1 cellular context compared by ENCODE assay signal in the genomic region with DNA sequence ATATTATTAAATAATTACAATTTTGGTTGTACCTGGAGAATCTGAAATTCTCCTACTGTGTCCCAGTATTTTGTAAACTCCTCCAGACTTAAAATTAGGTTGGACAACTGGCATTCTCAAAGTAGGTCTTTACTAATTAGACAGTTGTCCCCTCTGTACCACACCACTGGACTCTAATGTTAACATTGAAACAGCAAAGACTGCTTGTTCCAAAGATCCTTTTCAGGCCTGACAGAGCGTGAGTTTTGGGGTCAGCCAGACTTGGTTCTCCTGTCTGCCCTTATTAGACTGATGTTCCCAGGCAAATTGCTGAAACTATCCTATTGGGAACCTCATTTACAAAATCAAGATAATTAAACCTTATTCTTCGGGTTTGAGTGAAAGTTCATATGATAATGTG.
TF ChIP-seq lines count a peak whose summit lies in the region.

No MANE protein-coding gene starts in this region.

TF ChIP-seq in K562, 482 proteins besides CTCF, POLR2A, EP300 and RAD21:
- 0 out of 2 replicates have a peak, but pooled peaks have one; percentile 25 for TF ChIP-seq POLR2H (tag; IDR thresholded peaks at IDR 0.05; ENCODE audit: low read depth)
- TF ChIP-seq, protein P1, sequence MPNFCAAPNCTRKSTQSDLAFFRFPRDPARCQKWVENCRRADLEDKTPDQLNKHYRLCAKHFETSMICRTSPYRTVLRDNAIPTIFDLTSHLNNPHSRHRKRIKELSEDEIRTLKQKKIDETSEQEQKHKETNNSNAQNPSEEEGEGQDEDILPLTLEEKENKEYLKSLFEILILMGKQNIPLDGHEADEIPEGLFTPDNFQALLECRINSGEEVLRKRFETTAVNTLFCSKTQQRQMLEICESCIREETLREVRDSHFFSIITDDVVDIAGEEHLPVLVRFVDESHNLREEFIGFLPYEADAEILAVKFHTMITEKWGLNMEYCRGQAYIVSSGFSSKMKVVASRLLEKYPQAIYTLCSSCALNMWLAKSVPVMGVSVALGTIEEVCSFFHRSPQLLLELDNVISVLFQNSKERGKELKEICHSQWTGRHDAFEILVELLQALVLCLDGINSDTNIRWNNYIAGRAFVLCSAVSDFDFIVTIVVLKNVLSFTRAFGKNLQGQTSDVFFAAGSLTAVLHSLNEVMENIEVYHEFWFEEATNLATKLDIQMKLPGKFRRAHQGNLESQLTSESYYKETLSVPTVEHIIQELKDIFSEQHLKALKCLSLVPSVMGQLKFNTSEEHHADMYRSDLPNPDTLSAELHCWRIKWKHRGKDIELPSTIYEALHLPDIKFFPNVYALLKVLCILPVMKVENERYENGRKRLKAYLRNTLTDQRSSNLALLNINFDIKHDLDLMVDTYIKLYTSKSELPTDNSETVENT (CRISPR knock-in tag; IDR thresholded peaks at IDR 0.05), result no peak
